2 cellular contexts compared by ENCODE assay signal in the genomic region with DNA sequence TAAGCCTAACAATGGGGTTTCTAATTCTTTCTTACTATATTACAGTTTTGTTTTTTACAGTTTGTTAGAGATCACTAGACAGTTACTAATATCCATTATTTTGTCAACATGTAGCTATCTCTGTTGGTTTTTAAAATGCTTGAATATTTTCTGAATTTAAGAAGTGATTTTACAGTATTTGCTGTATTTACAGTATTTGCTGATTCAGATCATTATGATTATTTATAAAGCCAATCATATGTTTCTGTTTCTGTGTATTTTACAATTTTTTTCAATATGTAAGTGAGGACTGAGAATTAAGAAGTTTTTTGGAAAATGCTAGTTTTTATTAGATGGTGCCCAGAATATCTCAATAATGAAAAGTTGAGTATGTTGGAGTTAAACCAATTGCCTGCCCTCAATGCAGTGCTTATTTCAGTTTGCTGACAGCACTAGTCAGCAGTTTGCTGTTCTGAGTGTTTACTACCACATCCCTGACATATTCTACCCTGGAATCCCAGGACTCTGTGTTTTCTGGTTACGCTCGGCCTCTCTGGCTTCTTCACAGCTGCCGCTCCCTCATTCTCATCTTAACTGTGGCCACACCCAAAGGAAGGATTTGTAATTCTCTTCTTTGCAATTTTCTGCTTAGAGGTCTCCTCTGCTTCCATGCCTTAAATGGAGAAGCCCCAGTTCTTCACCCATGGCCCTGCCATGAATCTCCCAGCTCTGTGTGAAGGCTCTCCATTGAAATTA.
TF ChIP-seq lines count a peak whose summit lies in the region.

No MANE protein-coding gene starts in this region.

TF ChIP-seq in HepG2, 621 proteins besides CTCF, POLR2A, EP300 and RAD21 (continued from another document):
- TF ChIP-seq, protein P1, sequence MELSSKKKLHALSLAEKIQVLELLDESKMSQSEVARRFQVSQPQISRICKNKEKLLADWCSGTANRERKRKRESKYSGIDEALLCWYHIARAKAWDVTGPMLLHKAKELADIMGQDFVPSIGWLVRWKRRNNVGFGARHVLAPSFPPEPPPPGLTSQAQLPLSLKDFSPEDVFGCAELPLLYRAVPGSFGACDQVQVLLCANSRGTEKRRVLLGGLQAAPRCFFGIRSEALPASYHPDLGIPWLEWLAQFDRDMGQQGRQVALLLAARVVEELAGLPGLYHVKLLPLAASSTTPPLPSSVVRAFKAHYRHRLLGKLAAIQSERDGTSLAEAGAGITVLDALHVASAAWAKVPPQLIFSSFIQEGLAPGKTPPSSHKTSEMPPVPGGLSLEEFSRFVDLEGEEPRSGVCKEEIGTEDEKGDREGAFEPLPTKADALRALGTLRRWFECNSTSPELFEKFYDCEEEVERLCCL (CRISPR knock-in tag; IDR thresholded peaks at IDR 0.05; ENCODE audit: borderline replicate concordance) = no peak
- TF ChIP-seq ZNF7 (CRISPR knock-in tag; IDR thresholded peaks at IDR 0.05) = no peak
- TF ChIP-seq MAFF (IDR thresholded peaks at IDR 0.05; ENCODE audit: low read depth, low read length) = 0 out of 2 replicates have a peak, but pooled peaks have one; percentile 1
- TF ChIP-seq MAFK (conservative IDR thresholded peaks at IDR 0.05 in 1 of 2, IDR thresholded peaks at IDR 0.05 in 1 of 2; ENCODE audit: low read length in 2 of 2) = peak in 1 of 2 experiments; percentile 38; a peak in 2 of 4 replicates

TF ChIP-seq in WTC11, 78 proteins besides CTCF, POLR2A, EP300 and RAD21 (continued from another document):
- TF ChIP-seq NR3C1 (CRISPR knock-in tag; conservative IDR thresholded peaks at IDR 0.05; ENCODE audit: low read depth) = no peak
- TF ChIP-seq, protein P2, sequence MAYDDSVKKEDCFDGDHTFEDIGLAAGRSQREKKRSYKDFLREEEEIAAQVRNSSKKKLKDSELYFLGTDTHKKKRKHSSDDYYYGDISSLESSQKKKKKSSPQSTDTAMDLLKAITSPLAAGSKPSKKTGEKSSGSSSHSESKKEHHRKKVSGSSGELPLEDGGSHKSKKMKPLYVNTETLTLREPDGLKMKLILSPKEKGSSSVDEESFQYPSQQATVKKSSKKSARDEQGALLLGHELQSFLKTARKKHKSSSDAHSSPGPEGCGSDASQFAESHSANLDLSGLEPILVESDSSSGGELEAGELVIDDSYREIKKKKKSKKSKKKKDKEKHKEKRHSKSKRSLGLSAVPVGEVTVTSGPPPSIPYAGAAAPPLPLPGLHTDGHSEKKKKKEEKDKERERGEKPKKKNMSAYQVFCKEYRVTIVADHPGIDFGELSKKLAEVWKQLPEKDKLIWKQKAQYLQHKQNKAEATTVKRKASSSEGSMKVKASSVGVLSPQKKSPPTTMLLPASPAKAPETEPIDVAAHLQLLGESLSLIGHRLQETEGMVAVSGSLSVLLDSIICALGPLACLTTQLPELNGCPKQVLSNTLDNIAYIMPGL (CRISPR knock-in tag; IDR thresholded peaks at IDR 0.05) = no peak
- TF ChIP-seq ZNF671 (CRISPR knock-in tag; IDR thresholded peaks at IDR 0.05) = no peak
- TF ChIP-seq, protein P3, sequence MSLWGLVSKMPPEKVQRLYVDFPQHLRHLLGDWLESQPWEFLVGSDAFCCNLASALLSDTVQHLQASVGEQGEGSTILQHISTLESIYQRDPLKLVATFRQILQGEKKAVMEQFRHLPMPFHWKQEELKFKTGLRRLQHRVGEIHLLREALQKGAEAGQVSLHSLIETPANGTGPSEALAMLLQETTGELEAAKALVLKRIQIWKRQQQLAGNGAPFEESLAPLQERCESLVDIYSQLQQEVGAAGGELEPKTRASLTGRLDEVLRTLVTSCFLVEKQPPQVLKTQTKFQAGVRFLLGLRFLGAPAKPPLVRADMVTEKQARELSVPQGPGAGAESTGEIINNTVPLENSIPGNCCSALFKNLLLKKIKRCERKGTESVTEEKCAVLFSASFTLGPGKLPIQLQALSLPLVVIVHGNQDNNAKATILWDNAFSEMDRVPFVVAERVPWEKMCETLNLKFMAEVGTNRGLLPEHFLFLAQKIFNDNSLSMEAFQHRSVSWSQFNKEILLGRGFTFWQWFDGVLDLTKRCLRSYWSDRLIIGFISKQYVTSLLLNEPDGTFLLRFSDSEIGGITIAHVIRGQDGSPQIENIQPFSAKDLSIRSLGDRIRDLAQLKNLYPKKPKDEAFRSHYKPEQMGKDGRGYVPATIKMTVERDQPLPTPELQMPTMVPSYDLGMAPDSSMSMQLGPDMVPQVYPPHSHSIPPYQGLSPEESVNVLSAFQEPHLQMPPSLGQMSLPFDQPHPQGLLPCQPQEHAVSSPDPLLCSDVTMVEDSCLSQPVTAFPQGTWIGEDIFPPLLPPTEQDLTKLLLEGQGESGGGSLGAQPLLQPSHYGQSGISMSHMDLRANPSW (CRISPR knock-in tag; conservative IDR thresholded peaks at IDR 0.05; ENCODE audit: low read depth) = no peak
- TF ChIP-seq ZNF121 (CRISPR knock-in tag; IDR thresholded peaks at IDR 0.05) = no peak
- TF ChIP-seq, protein P4, sequence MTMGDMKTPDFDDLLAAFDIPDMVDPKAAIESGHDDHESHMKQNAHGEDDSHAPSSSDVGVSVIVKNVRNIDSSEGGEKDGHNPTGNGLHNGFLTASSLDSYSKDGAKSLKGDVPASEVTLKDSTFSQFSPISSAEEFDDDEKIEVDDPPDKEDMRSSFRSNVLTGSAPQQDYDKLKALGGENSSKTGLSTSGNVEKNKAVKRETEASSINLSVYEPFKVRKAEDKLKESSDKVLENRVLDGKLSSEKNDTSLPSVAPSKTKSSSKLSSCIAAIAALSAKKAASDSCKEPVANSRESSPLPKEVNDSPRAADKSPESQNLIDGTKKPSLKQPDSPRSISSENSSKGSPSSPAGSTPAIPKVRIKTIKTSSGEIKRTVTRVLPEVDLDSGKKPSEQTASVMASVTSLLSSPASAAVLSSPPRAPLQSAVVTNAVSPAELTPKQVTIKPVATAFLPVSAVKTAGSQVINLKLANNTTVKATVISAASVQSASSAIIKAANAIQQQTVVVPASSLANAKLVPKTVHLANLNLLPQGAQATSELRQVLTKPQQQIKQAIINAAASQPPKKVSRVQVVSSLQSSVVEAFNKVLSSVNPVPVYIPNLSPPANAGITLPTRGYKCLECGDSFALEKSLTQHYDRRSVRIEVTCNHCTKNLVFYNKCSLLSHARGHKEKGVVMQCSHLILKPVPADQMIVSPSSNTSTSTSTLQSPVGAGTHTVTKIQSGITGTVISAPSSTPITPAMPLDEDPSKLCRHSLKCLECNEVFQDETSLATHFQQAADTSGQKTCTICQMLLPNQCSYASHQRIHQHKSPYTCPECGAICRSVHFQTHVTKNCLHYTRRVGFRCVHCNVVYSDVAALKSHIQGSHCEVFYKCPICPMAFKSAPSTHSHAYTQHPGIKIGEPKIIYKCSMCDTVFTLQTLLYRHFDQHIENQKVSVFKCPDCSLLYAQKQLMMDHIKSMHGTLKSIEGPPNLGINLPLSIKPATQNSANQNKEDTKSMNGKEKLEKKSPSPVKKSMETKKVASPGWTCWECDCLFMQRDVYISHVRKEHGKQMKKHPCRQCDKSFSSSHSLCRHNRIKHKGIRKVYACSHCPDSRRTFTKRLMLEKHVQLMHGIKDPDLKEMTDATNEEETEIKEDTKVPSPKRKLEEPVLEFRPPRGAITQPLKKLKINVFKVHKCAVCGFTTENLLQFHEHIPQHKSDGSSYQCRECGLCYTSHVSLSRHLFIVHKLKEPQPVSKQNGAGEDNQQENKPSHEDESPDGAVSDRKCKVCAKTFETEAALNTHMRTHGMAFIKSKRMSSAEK (CRISPR knock-in tag; IDR thresholded peaks at IDR 0.05; ENCODE audit: borderline replicate concordance) = no peak
- TF ChIP-seq NFE2L1 (CRISPR knock-in tag; IDR thresholded peaks at IDR 0.05) = no peak
TF ChIP-seq in WTC11: peak in this region for 0.
